Comparison of ENCODE assay signal across 23 cellular contexts in the genomic region with DNA sequence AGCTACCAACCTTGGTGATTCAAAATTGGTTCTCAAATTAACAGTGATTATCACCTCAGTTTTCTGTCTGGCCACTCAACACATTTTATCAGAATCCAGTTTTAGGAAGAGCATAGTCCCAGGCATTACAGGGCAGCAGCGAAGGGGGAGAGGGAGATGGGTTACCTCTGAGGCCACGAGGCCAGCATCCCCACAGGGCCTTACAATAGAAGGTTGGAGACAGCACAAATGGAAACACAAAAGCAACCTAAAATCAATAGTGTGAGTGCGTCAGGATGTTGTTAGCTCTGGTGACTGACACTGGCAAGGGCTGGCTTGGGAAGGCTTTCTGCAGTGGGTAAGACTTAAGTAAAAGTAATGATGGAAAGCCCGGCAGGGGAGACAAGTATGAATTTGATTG.
A peak's percentile ranks its signal among the peaks of the same experiment; 100 is the strongest.
DNase-seq lines count a peak whose midpoint lies in the region; ATAC-seq and TF ChIP-seq lines count a peak whose summit lies in the region.
"Had no signal": no experiment of that assay in that cellular context is flagged by ENCODE, and none has a peak within 500 bp of the region (broad histone marks: within the 10 kb centered on the region; RNA-seq: fewer than 3 reads in every experiment).

No MANE protein-coding gene starts in this region.

- H3K27ac Mint-ChIP-seq in CD4-positive, alpha-beta memory T cell: peak overlapping the region in 6 of 7 donors; percentile 9 to 81 (median 62)
- H3K27ac Mint-ChIP-seq in WTC11 (peak overlapping the region; percentile 12; the same call in 1 of the 2 replicates), memory B cell (peak overlapping the region; percentile 5)
- H3K27ac Mint-ChIP-seq: activated CD4-positive, alpha-beta memory T cell treated with anti-CD3 and anti-CD28 coated beads for 36 hours; stimulated activated effector memory CD8-positive, alpha-beta T cell treated with anti-CD3 and anti-CD28 coated beads, Interleukin-12 subunit alpha, Interleukin-12 subunit beta, amount 100 ng/mL, for 72 hours; T-helper 2 cell treated with Interferon-gamma antibody and Interleukin-4, amounts not matched to agents 5 μg/mL and 100 μg/mL, for 36 hours had no signal

- POLR2A ChIA-PET in CD4-positive, alpha-beta memory T cell (lab: Charles Lee; ENCODE audit: partially characterized antibody): interaction anchor here (2.3 kb wide), 1 partner anchor 9 kb away, joined by 12 read pairs; no protein-coding TSS in a partner anchor
- POLR2A ChIA-PET in WTC11 (lab: Charles Lee): no interaction called here

- H3K4me3 ChIP-seq in CD4-positive, alpha-beta memory T cell (ENCODE audit: low read length in 2 of 2): no peak overlapping the region
- no peak overlapping the region for H3K4me3 ChIP-seq in H7 (ENCODE audit: insufficient read depth, low read depth, low read length)
- H3K4me3 ChIP-seq: lung, testis had no signal

- H3K9me3 Mint-ChIP-seq in CD4-positive, alpha-beta memory T cell: no peaks in the 10 kb centered on the region
- H3K9me3 Mint-ChIP-seq in WTC11: no peaks in the 10 kb centered on the region
- no peaks in the 10 kb centered on the region for H3K9me3 Mint-ChIP-seq in memory B cell
- H3K9me3 Mint-ChIP-seq: activated CD4-positive, alpha-beta memory T cell treated with anti-CD3 and anti-CD28 coated beads for 36 hours; stimulated activated effector memory CD8-positive, alpha-beta T cell treated with anti-CD3 and anti-CD28 coated beads, Interleukin-12 subunit alpha, Interleukin-12 subunit beta, amount 100 ng/mL, for 72 hours; T-helper 2 cell treated with Interferon-gamma antibody and Interleukin-4, amounts not matched to agents 5 μg/mL and 100 μg/mL, for 36 hours had no signal

- peak; percentile 81 for ATAC-seq in WTC11
- no peak for ATAC-seq in memory B cell (ENCODE audit: low read depth)
- ATAC-seq in HG02678 (IDR thresholded peaks at IDR 0.05; ENCODE audit: unreplicated experiment): no peak
- ATAC-seq: stimulated activated effector memory CD8-positive, alpha-beta T cell treated with anti-CD3 and anti-CD28 coated beads, Interleukin-12 subunit alpha, Interleukin-12 subunit beta, amount 100 ng/mL, for 72 hours had no signal

- H3K36me3 ChIP-seq in CD4-positive, alpha-beta memory T cell (ENCODE audit: insufficient read depth, low read length): peaks cover 9% of the 10 kb centered on the region
- no peaks in the 10 kb centered on the region for H3K36me3 ChIP-seq in H7 (replicated peaks; ENCODE audit: control insufficient read depth, insufficient read depth, low read length)
- H3K36me3 ChIP-seq: WERI-Rb-1 had no signal

- CTCF ChIA-PET in CD4-positive, alpha-beta memory T cell (lab: Charles Lee; ENCODE audit: partially characterized antibody): interaction anchor here (0.9 to 1.3 kb wide), 3 partner anchors 9 to 19 kb away, joined by 3 to 4 read pairs (median 3); no protein-coding TSS in a partner anchor
- CTCF ChIA-PET in WTC11 (lab: Charles Lee): interaction anchor here (1.0 kb wide), 1 partner anchor 69 kb away, joined by 3 read pairs; no protein-coding TSS in a partner anchor

- peak overlapping the region in 3 of 8 donors; percentile 1 to 67 (median 24) for H3K4me3 Mint-ChIP-seq in CD4-positive, alpha-beta memory T cell
- H3K4me3 Mint-ChIP-seq in WTC11: no peak overlapping the region
- H3K4me3 Mint-ChIP-seq in memory B cell: no peak overlapping the region
- H3K4me3 Mint-ChIP-seq: activated CD4-positive, alpha-beta memory T cell treated with anti-CD3 and anti-CD28 coated beads for 36 hours; stimulated activated effector memory CD8-positive, alpha-beta T cell treated with anti-CD3 and anti-CD28 coated beads, Interleukin-12 subunit alpha, Interleukin-12 subunit beta, amount 100 ng/mL, for 72 hours; T-helper 2 cell treated with Interferon-gamma antibody and Interleukin-4, amounts not matched to agents 5 μg/mL and 100 μg/mL, for 36 hours had no signal

- H3K27ac ChIP-seq in CD4-positive, alpha-beta memory T cell (ENCODE audit: low read depth, low read length): no peak overlapping the region
- H3K27ac ChIP-seq: testis, WERI-Rb-1 had no signal

- peaks cover 81% of the 10 kb centered on the region for H3K4me1 ChIP-seq in CD4-positive, alpha-beta memory T cell (ENCODE audit: insufficient read depth, low read length)

- no peaks in the 10 kb centered on the region for H3K27me3 Mint-ChIP-seq in CD4-positive, alpha-beta memory T cell
- H3K27me3 Mint-ChIP-seq in WTC11 (ENCODE audit: low read depth) (no peaks in the 10 kb centered on the region), memory B cell (no peaks in the 10 kb centered on the region)
- H3K27me3 Mint-ChIP-seq: activated CD4-positive, alpha-beta memory T cell treated with anti-CD3 and anti-CD28 coated beads for 36 hours had no signal

- in situ Hi-C loops in ACHN (cut with HindIII; ENCODE audit: low pct_ligation_motif_present, low pct_unique_long_range_greater_than_20kb, low sequenced_read_pairs): no loop called here

- no peak for TF ChIP-seq CTCF in WTC11 (IDR thresholded peaks at IDR 0.05)

- no peaks in the 10 kb centered on the region for H3K27me3 ChIP-seq in CD4-positive, alpha-beta memory T cell (ENCODE audit: insufficient read depth, low read length)
- no peaks in the 10 kb centered on the region for H3K27me3 ChIP-seq in H7 (ENCODE audit: control insufficient read depth, insufficient read depth, low read length)
- H3K27me3 ChIP-seq: testis had no signal

- no peaks in the 10 kb centered on the region for H3K9me3 ChIP-seq in CD4-positive, alpha-beta memory T cell (ENCODE audit: control insufficient read depth in 1 of 2, low read length in 2 of 2)
- H3K9me3 ChIP-seq: testis had no signal

- no peak for DNase-seq in CD4-positive, alpha-beta memory T cell
- DNase-seq in H7: peak; percentile 44
- no peak for DNase-seq in WTC11 (ENCODE audit: low spot score)
- DNase-seq in memory B cell (ENCODE audit: low spot score in 2 of 2): no peak
- no peak for DNase-seq in ACHN
- DNase-seq in middle frontal gyrus (ENCODE audit: extremely low spot score, low spot score): no peak
- DNase-seq: activated CD4-positive, alpha-beta memory T cell treated with anti-CD3 and anti-CD28 coated beads for 36 hours; activated gamma-delta T cell; activated T-cell treated with anti-CD3 and anti-CD28 coated beads for 4 hours; amniotic stem cell; cortex of kidney; DND-41; HCEC 1CT; IMR-90; kidney; NCI-H1694; posterior cingulate gyrus; testis; WERI-Rb-1 had no signal

- intact Hi-C loops in CD4-positive, alpha-beta memory T cell (cut with micrococcal nuclease): no loop called here

- peaks cover 12 to 28% of the 10 kb centered on the region in 2 donors for H3K36me3 Mint-ChIP-seq in CD4-positive, alpha-beta memory T cell
- H3K36me3 Mint-ChIP-seq in WTC11: no peaks in the 10 kb centered on the region
- H3K36me3 Mint-ChIP-seq in memory B cell: peaks cover 15% of the 10 kb centered on the region

- H3K4me1 Mint-ChIP-seq in CD4-positive, alpha-beta memory T cell: peaks cover 69 to 99% (median 84%) of the 10 kb centered on the region in 4 donors
- H3K4me1 Mint-ChIP-seq in WTC11 (peaks cover 41% of the 10 kb centered on the region), memory B cell (peaks cover 62% of the 10 kb centered on the region)

TF ChIP-seq in WTC11, 78 proteins besides CTCF, POLR2A, EP300 and RAD21 (continues in another document):
- TF ChIP-seq FOXJ3 (CRISPR knock-in tag; IDR thresholded peaks at IDR 0.05; ENCODE audit: borderline replicate concordance): no peak
- no peak for TF ChIP-seq KAT7 (CRISPR knock-in tag; IDR thresholded peaks at IDR 0.05; ENCODE audit: borderline replicate concordance)
- TF ChIP-seq ZNF396 (CRISPR knock-in tag; IDR thresholded peaks at IDR 0.05; ENCODE audit: borderline replicate concordance): no peak
- TF ChIP-seq, protein P1, sequence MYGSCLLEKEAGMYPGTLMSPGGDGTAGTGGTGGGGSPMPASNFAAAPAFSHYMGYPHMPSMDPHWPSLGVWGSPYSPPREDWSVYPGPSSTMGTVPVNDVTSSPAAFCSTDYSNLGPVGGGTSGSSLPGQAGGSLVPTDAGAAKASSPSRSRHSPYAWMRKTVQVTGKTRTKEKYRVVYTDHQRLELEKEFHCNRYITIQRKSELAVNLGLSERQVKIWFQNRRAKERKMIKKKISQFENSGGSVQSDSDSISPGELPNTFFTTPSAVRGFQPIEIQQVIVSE (CRISPR knock-in tag; IDR thresholded peaks at IDR 0.05; ENCODE audit: borderline replicate concordance): no peak
- TF ChIP-seq, protein P2, sequence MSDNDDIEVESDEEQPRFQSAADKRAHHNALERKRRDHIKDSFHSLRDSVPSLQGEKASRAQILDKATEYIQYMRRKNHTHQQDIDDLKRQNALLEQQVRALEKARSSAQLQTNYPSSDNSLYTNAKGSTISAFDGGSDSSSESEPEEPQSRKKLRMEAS (CRISPR knock-in tag; IDR thresholded peaks at IDR 0.05): no peak
- no peak for TF ChIP-seq JAZF1 (CRISPR knock-in tag; IDR thresholded peaks at IDR 0.05)
- TF ChIP-seq PRRX2 (CRISPR knock-in tag; IDR thresholded peaks at IDR 0.05): no peak
- TF ChIP-seq, protein P3, sequence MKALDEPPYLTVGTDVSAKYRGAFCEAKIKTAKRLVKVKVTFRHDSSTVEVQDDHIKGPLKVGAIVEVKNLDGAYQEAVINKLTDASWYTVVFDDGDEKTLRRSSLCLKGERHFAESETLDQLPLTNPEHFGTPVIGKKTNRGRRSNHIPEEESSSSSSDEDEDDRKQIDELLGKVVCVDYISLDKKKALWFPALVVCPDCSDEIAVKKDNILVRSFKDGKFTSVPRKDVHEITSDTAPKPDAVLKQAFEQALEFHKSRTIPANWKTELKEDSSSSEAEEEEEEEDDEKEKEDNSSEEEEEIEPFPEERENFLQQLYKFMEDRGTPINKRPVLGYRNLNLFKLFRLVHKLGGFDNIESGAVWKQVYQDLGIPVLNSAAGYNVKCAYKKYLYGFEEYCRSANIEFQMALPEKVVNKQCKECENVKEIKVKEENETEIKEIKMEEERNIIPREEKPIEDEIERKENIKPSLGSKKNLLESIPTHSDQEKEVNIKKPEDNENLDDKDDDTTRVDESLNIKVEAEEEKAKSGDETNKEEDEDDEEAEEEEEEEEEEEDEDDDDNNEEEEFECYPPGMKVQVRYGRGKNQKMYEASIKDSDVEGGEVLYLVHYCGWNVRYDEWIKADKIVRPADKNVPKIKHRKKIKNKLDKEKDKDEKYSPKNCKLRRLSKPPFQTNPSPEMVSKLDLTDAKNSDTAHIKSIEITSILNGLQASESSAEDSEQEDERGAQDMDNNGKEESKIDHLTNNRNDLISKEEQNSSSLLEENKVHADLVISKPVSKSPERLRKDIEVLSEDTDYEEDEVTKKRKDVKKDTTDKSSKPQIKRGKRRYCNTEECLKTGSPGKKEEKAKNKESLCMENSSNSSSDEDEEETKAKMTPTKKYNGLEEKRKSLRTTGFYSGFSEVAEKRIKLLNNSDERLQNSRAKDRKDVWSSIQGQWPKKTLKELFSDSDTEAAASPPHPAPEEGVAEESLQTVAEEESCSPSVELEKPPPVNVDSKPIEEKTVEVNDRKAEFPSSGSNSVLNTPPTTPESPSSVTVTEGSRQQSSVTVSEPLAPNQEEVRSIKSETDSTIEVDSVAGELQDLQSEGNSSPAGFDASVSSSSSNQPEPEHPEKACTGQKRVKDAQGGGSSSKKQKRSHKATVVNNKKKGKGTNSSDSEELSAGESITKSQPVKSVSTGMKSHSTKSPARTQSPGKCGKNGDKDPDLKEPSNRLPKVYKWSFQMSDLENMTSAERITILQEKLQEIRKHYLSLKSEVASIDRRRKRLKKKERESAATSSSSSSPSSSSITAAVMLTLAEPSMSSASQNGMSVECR (CRISPR knock-in tag; IDR thresholded peaks at IDR 0.05; ENCODE audit: borderline replicate concordance): no peak

Comparison
In these comparisons a context has a peak if more than half of its experiments do, and no peak if none do; other contexts are left out.
1. H3K27ac Mint-ChIP-seq: peak in every context shown above with its lines; median percentile 62 in CD4-positive, alpha-beta memory T cell; 12 in WTC11; 5 in memory B cell.